In genomic region chr3:184262166-184262926, GRCh38 we compare ENCODE assay signal across 8 cellular contexts. TPM values are rescaled to one million over a fixed set of nuclear protein-coding genes. Genes with fewer than 3 reads are reported as not detected.
DNase-seq lines count a peak whose midpoint lies in the region; TF ChIP-seq lines count a peak whose summit lies in the region.

No MANE protein-coding gene starts in this region.

- no peaks in the 10 kb centered on the region for H3K36me3 ChIP-seq in BE2C
- no peaks in the 10 kb centered on the region for H3K36me3 ChIP-seq in HUES64 (ENCODE audit: insufficient read depth, low read length)
- no peaks in the 10 kb centered on the region for H3K36me3 ChIP-seq in SK-N-MC (ENCODE audit: insufficient read depth, low read length)
- H3K36me3 ChIP-seq in endocrine pancreas (ENCODE audit: control insufficient read depth, insufficient read depth, low read length) = no peaks in the 10 kb centered on the region

- H3K27ac ChIP-seq in HUES64 (ENCODE audit: low read depth, low read length) (no peak overlapping the region), SK-N-MC (no peak overlapping the region)

- 2% methylated on average over 51 of the region's 51 CpGs for WGBS in HUES64

- H3K27me3 ChIP-seq in BE2C (peaks cover 5% of the 10 kb centered on the region; the same call in 1 of the 2 replicates), HUES64 (ENCODE audit: insufficient read depth, low read length) (peaks cover 68% of the 10 kb centered on the region), endocrine pancreas (ENCODE audit: control insufficient read depth, insufficient read depth, low read length) (no peaks in the 10 kb centered on the region)

- H3K4me3 ChIP-seq in BE2C (ENCODE audit: low read depth, low read length) (peak overlapping the region; percentile 67), HUES64 (ENCODE audit: low read length) (peak overlapping the region; percentile 70), SK-N-MC (peak overlapping the region; percentile 78), endocrine pancreas (ENCODE audit: control insufficient read depth, insufficient read depth, low read length) (peak overlapping the region; percentile 15)

- H3K9me3 ChIP-seq in BE2C (no peaks in the 10 kb centered on the region), HUES64 (ENCODE audit: insufficient read depth, low read depth, low read length) (no peaks in the 10 kb centered on the region), SK-N-MC (ENCODE audit: low read depth, low read length) (no peaks in the 10 kb centered on the region), endocrine pancreas (ENCODE audit: control insufficient read depth, low read length) (no peaks in the 10 kb centered on the region)

- peak; percentile 29 for DNase-seq in BE2C
- DNase-seq in SK-N-MC (ENCODE audit: low read depth, low spot score) = no peak
- peak; percentile 63 for DNase-seq in retina
- DNase-seq in EL = no peak
- DNase-seq in HCEC 1CT = no peak
- no peak for DNase-seq in activated CD4-positive, CD25-positive, alpha-beta regulatory T cell (lab: John Stamatoyannopoulos, UW)

- H3K4me1 ChIP-seq in BE2C (no peaks in the 10 kb centered on the region), HUES64 (ENCODE audit: insufficient read depth, low read length) (no peaks in the 10 kb centered on the region), endocrine pancreas (ENCODE audit: control insufficient read depth, insufficient read depth, low read length) (no peaks in the 10 kb centered on the region)

- H3K9ac ChIP-seq in HUES64 (ENCODE audit: low read depth, low read length) = 0 out of 2 replicates have a peak overlapping the region, but pooled peaks have one; percentile 19
- H3K9ac ChIP-seq in SK-N-MC (ENCODE audit: insufficient read length) = no peak overlapping the region
- H3K9ac ChIP-seq in endocrine pancreas (ENCODE audit: control insufficient read depth, insufficient read depth, low read length) = peak overlapping the region; percentile 58

- TF ChIP-seq CTCF in BE2C (IDR thresholded peaks at IDR 0.05; ENCODE audit: low read depth, low read length) = no peak

RNA-seq across cellular contexts. Expression of gene CAMK2N2, which starts 1.0 kb away (rescaled TPM):
- 12.8 TPM for polyA plus RNA-seq in BE2C (2012; ENCODE audit: insufficient read depth, insufficient read length, low read depth)
- polyA plus RNA-seq in HUES64 (2013, experiment 1 of 2) = 6.3 TPM
- 7.7 TPM for polyA plus RNA-seq in HUES64 (2013, experiment 2 of 2)

RNA-seq across cellular contexts. Expression of gene EEF1AKMT4, which starts 12.9 kb away (rescaled TPM):
- polyA plus RNA-seq in BE2C (2012; ENCODE audit: insufficient read depth, insufficient read length, low read depth) = 70.9 TPM
- polyA plus RNA-seq in HUES64 (2013, experiment 1 of 2) = 6.2 TPM
- polyA plus RNA-seq in HUES64 (2013, experiment 2 of 2) = 7.3 TPM

RNA-seq across cellular contexts. Expression of gene ECE2, which starts 13.5 kb away (rescaled TPM):
- polyA plus RNA-seq in BE2C (2012; ENCODE audit: insufficient read depth, insufficient read length, low read depth) = 2.0 TPM
- not detected for polyA plus RNA-seq in HUES64 (2013, experiment 1 of 2)
- not detected for polyA plus RNA-seq in HUES64 (2013, experiment 2 of 2)

RNA-seq across cellular contexts. Expression of gene ALG3, which starts 13.6 kb away (rescaled TPM):
- polyA plus RNA-seq in BE2C (2012; ENCODE audit: insufficient read depth, insufficient read length, low read depth) = 245 TPM
- polyA plus RNA-seq in HUES64 (2013, experiment 1 of 2) = 42.7 TPM
- 39.8 TPM for polyA plus RNA-seq in HUES64 (2013, experiment 2 of 2)

RNA-seq across cellular contexts. Expression of gene VWA5B2, which starts 33.0 kb away (rescaled TPM):
- 17.4 TPM for polyA plus RNA-seq in BE2C (2012; ENCODE audit: insufficient read depth, insufficient read length, low read depth)
- 0.25 TPM for polyA plus RNA-seq in HUES64 (2013, experiment 1 of 2)
- not detected for polyA plus RNA-seq in HUES64 (2013, experiment 2 of 2)

Comparison
In these comparisons a context has a peak if more than half of its experiments do, and no peak if none do; other contexts are left out.
1. DNase-seq: peak in BE2C (single experiment) and retina (single experiment); none in SK-N-MC (single experiment), EL (single experiment), HCEC 1CT (single experiment) and activated CD4-positive, CD25-positive, alpha-beta regulatory T cell (0 of 4).
2. H3K4me3 ChIP-seq: peak in every context shown above with its lines; median percentile 78 in SK-N-MC; 70 in HUES64; 67 in BE2C; 15 in endocrine pancreas.